In the genomic region with DNA sequence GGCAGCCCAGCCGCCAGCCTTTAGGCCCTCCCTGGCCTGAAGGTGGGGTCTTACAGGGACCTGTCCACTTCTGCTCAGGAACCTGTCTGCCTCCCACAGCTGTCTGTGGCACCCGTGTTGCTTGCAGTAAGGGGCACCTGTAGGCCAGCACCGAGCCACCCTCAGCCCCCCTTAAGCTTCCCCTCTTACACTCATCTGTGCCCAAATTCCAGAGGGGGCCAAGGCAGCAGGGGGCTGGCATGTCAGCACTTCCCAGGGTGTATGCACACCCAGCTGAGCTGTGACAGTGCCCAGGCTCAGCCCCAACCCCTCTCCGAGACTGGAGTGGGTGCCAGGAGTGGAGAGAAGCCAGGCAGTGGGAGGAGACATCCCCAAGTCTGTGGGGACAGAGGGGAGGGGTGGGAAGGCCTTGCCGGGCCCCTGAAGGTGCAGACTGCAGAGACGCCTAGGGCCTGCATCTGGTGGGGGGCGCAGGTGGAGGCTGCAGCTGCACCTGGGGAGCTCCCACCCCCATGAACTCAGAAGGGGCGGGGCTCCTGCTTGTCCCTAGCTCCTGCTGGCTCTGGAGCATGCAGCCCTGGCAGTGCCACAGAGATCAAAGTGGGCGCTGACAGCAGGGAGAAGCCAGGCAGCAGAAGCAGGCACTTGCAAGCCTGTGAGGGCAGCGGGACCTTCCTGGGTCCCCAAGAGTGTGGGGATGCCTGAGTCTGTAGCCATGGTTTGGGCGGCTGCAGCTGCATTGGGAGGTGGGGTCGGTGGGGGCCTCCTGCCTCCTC, we compare ENCODE assay signal across 25 cellular contexts. TPM values are rescaled to one million over a fixed set of nuclear protein-coding genes. Genes with fewer than 3 reads are reported as not detected.
DNase-seq lines count a peak whose midpoint lies in the region; ATAC-seq and TF ChIP-seq lines count a peak whose summit lies in the region.
"Had no signal": no experiment of that assay in that cellular context is flagged by ENCODE, and none has a peak within 500 bp of the region (broad histone marks: within the 10 kb centered on the region; RNA-seq: fewer than 3 reads in every experiment).

No MANE protein-coding gene starts in this region.

- no peaks in the 10 kb centered on the region for H3K4me1 Mint-ChIP-seq in chondrocyte (ENCODE audit: low read depth)
- no peaks in the 10 kb centered on the region for H3K4me1 Mint-ChIP-seq in naive thymus-derived CD4-positive, alpha-beta T cell

- H3K4me1 ChIP-seq in esophagus muscularis mucosa = peaks cover 3 to 23% (median 16%) of the 10 kb centered on the region in 4 donors
- H3K4me1 ChIP-seq in gastrocnemius medialis = no peaks in the 10 kb centered on the region
- H3K4me1 ChIP-seq in naive thymus-derived CD4-positive, alpha-beta T cell (ENCODE audit: control insufficient read depth in 2 of 2, insufficient read depth in 2 of 2, low read length in 2 of 2) = no peaks in the 10 kb centered on the region

- no peak for TF ChIP-seq EP300 in esophagus muscularis mucosa (IDR thresholded peaks at IDR 0.05)

- no peak overlapping the region for H3K27ac Mint-ChIP-seq in chondrocyte (ENCODE audit: unreplicated experiment)
- no peak overlapping the region for H3K27ac Mint-ChIP-seq in naive thymus-derived CD4-positive, alpha-beta T cell

- H3K27ac ChIP-seq in esophagus muscularis mucosa (replicated peaks in 1 of 4) (peak overlapping the region; percentile 16 to 55 (median 36)), gastrocnemius medialis (no peak overlapping the region)
- H3K27ac ChIP-seq in naive thymus-derived CD4-positive, alpha-beta T cell (ENCODE audit: low read depth, low read length) = no peak overlapping the region
- H3K27ac ChIP-seq: RWPE1 had no signal

- H3K4me3 Mint-ChIP-seq in chondrocyte (ENCODE audit: unreplicated experiment) = no peak overlapping the region
- H3K4me3 Mint-ChIP-seq in naive thymus-derived CD4-positive, alpha-beta T cell = no peak overlapping the region

- POLR2A ChIA-PET in naive thymus-derived CD4-positive, alpha-beta T cell (lab: Charles Lee) = no interaction called here

- WGBS in esophagus muscularis mucosa = 73% methylated on average over 7 of the region's 12 CpGs

- TF ChIP-seq CTCF in chondrocyte (IDR thresholded peaks at IDR 0.05) = no peak
- TF ChIP-seq CTCF in esophagus muscularis mucosa (IDR thresholded peaks at IDR 0.05) = no peak
- TF ChIP-seq CTCF in gastrocnemius medialis (IDR thresholded peaks at IDR 0.05 in 4 of 5, conservative IDR thresholded peaks at IDR 0.05 in 1 of 5) = no peak

- H3K4me3 ChIP-seq in esophagus muscularis mucosa = no peak overlapping the region
- no peak overlapping the region for H3K4me3 ChIP-seq in gastrocnemius medialis
- no peak overlapping the region for H3K4me3 ChIP-seq in naive thymus-derived CD4-positive, alpha-beta T cell (ENCODE audit: low read length)
- H3K4me3 ChIP-seq: MG63 had no signal

- intact Hi-C loops in esophagus muscularis mucosa (cut with DNase I) = no loop called here
- intact Hi-C loops in left ventricle myocardium superior (cut with micrococcal nuclease) = no loop called here
- intact Hi-C loops in sciatic nerve (cut with DNase I) = no loop called here
- intact Hi-C loops in gastrocnemius medialis (cut with DNase I; ENCODE audit: low total_unique reads) = no loop called here
- intact Hi-C loops in naive thymus-derived CD4-positive, alpha-beta T cell (cut with micrococcal nuclease) = no loop called here

- no peaks in the 10 kb centered on the region for H3K27me3 ChIP-seq in esophagus muscularis mucosa
- H3K27me3 ChIP-seq in gastrocnemius medialis = no peaks in the 10 kb centered on the region
- H3K27me3 ChIP-seq in naive thymus-derived CD4-positive, alpha-beta T cell (ENCODE audit: control insufficient read depth in 2 of 2, insufficient read depth in 2 of 2, low read length in 2 of 2) = peaks cover 0 to 4% of the 10 kb centered on the region in 2 donors
- H3K27me3 ChIP-seq: MG63 had no signal

- H3K9me3 ChIP-seq in esophagus muscularis mucosa = peaks cover 0 to 21% (median 7%) of the 10 kb centered on the region in 4 donors
- no peaks in the 10 kb centered on the region for H3K9me3 ChIP-seq in gastrocnemius medialis
- H3K9me3 ChIP-seq in naive thymus-derived CD4-positive, alpha-beta T cell (ENCODE audit: control insufficient read depth in 2 of 3, low read length in 3 of 3) = peaks cover 0 to 19% (median 0%) of the 10 kb centered on the region in 3 experiments

- ATAC-seq in left ventricle myocardium superior (peak; percentile 94), sciatic nerve (no peak), GM19452 (IDR thresholded peaks at IDR 0.05; ENCODE audit: unreplicated experiment) (no peak), gastrocnemius medialis (no peak)
- ATAC-seq in naive thymus-derived CD4-positive, alpha-beta T cell = no peak
- ATAC-seq: HCT116, Panc1 had no signal

- peaks cover 17% of the 10 kb centered on the region for H3K9me3 Mint-ChIP-seq in chondrocyte (ENCODE audit: low read depth)
- H3K9me3 Mint-ChIP-seq in naive thymus-derived CD4-positive, alpha-beta T cell = peaks cover 13 to 41% (median 18%) of the 10 kb centered on the region in 11 donors

- in situ Hi-C loops in gastrocnemius medialis (cut with MboI; ENCODE audit: low sequenced_read_pairs in 4 of 4) = no loop called here

- TF ChIP-seq POLR2A in esophagus muscularis mucosa (IDR thresholded peaks at IDR 0.05; ENCODE audit: low read depth) (no peak), gastrocnemius medialis (IDR thresholded peaks at IDR 0.05) (no peak)

- peaks cover 32% of the 10 kb centered on the region for H3K27me3 Mint-ChIP-seq in chondrocyte (ENCODE audit: low read depth)
- H3K27me3 Mint-ChIP-seq in naive thymus-derived CD4-positive, alpha-beta T cell = peaks cover 0 to 20% (median 6%) of the 10 kb centered on the region in 5 donors

- no peaks in the 10 kb centered on the region for H3K36me3 ChIP-seq in esophagus muscularis mucosa
- H3K36me3 ChIP-seq in gastrocnemius medialis = no peaks in the 10 kb centered on the region
- H3K36me3 ChIP-seq in naive thymus-derived CD4-positive, alpha-beta T cell (ENCODE audit: control insufficient read depth in 2 of 3, insufficient read depth in 3 of 3, low read length in 3 of 3) = no peaks in the 10 kb centered on the region
- H3K36me3 ChIP-seq: MG63 had no signal

- H3K36me3 Mint-ChIP-seq in chondrocyte (ENCODE audit: low read depth) = peaks cover 6% of the 10 kb centered on the region
- peaks cover 4 to 18% (median 10%) of the 10 kb centered on the region in 5 donors for H3K36me3 Mint-ChIP-seq in naive thymus-derived CD4-positive, alpha-beta T cell

- DNase-seq in chondrocyte (ENCODE audit: low spot score) (peak; percentile 76), esophagus muscularis mucosa (ENCODE audit: extremely low spot score) (no peak), left ventricle myocardium superior (peak; percentile 83), sciatic nerve (ENCODE audit: low spot score) (peak; percentile 13), NCI-H2227 (lab: John Stamatoyannopoulos, UW; ENCODE audit: unreplicated experiment) (no peak), gastrocnemius medialis (no peak)
- no peak for DNase-seq in naive thymus-derived CD4-positive, alpha-beta T cell
- DNase-seq: Calu3, DMS79 treated with DMSO at 0.1 percent for 48 hours, GF-D8, IMR-90, KG1, MG63, NCI-H2029, NCI-H226, NCI-H510A, NCI-H69, SIG-M5 had no signal

- CTCF ChIA-PET in naive thymus-derived CD4-positive, alpha-beta T cell (lab: Charles Lee) = interaction anchor here (0.6 kb wide), 1 partner anchor 107 kb away, joined by 3 read pairs; no protein-coding TSS in a partner anchor

RNA-seq across cellular contexts. Expression of a gene that starts 5.4 kb away (rescaled TPM):
- not detected in 3 replicates for total RNA-seq in chondrocyte
- total RNA-seq in esophagus muscularis mucosa = not detected
- total RNA-seq in left ventricle myocardium superior = not detected
- total RNA-seq in sciatic nerve = not detected
- not detected for total RNA-seq in gastrocnemius medialis
- total RNA-seq in naive thymus-derived CD4-positive, alpha-beta T cell = not detected
- under 1 TPM in 1 of 2 donors, not detected in 1; 0.19 TPM for polyA plus RNA-seq in naive thymus-derived CD4-positive, alpha-beta T cell
- total RNA-seq: A673, Calu3, H4, IMR-90, OCI-LY7 had no signal
- polyA plus RNA-seq: IMR-90 had no signal

RNA-seq across cellular contexts. Expression of a gene that starts 37.8 kb away (rescaled TPM):
- total RNA-seq in chondrocyte = 0.27 to 0.73 TPM (median 0.41 TPM) in 3 replicates
- 1 to 10 TPM in 1 of 4 donors, under 1 TPM in 2, not detected in 1; 0.06 to 2.0 (median 0.57) TPM for total RNA-seq in esophagus muscularis mucosa
- 3.2 TPM for total RNA-seq in left ventricle myocardium superior
- 9.4 TPM for total RNA-seq in sciatic nerve
- total RNA-seq in gastrocnemius medialis = 10 to 100 TPM; 11.2 to 34.5 (median 22.8) TPM
- 1 to 10 TPM in 1 of 5 experiments, under 1 TPM in 3, not detected in 1; 0.08 to 1.1 (median 0.14) TPM for total RNA-seq in naive thymus-derived CD4-positive, alpha-beta T cell
- polyA plus RNA-seq in naive thymus-derived CD4-positive, alpha-beta T cell = not detected
- total RNA-seq: A673 had no signal

Comparison
In these comparisons a context has a peak if more than half of its experiments do, and no peak if none do; other contexts are left out.
1. DNase-seq: peak in chondrocyte (single experiment), left ventricle myocardium superior (single experiment) and sciatic nerve (single experiment); none in esophagus muscularis mucosa (single experiment), NCI-H2227 (single experiment), gastrocnemius medialis (0 of 2) and naive thymus-derived CD4-positive, alpha-beta T cell (0 of 9).
2. H3K27ac ChIP-seq: peak in esophagus muscularis mucosa (4 of 4); none in gastrocnemius medialis (0 of 4) and naive thymus-derived CD4-positive, alpha-beta T cell (single experiment).